4 cellular contexts compared by ENCODE assay signal in genomic region chr11:67413266-67413797, GRCh38.
TF ChIP-seq lines count a peak whose summit lies in the region.

No MANE protein-coding gene starts in this region.

TF ChIP-seq in SK-N-SH treated with all-trans-retinoic acid at 6 μM for 48 hours, 23 proteins besides CTCF, POLR2A, EP300 and RAD21 (continues in another document):
- no peak for TF ChIP-seq CSRNP3 (CRISPR knock-in tag; IDR thresholded peaks at IDR 0.05)
- no peak for TF ChIP-seq ZNF8 (CRISPR knock-in tag; IDR thresholded peaks at IDR 0.05)
- no peak for TF ChIP-seq TSHZ2 (CRISPR knock-in tag; IDR thresholded peaks at IDR 0.05)
- TF ChIP-seq GLIS3 (CRISPR knock-in tag; IDR thresholded peaks at IDR 0.05) = no peak
- no peak for TF ChIP-seq ZFP30 (CRISPR knock-in tag; IDR thresholded peaks at IDR 0.05)
- no peak for TF ChIP-seq BACH2 (CRISPR knock-in tag; IDR thresholded peaks at IDR 0.05; ENCODE audit: borderline replicate concordance)

TF ChIP-seq in SK-N-SH, 30 proteins besides CTCF, POLR2A, EP300 and RAD21 (continues in another document):
- TF ChIP-seq MEF2A (IDR thresholded peaks at IDR 0.05; ENCODE audit: borderline replicate concordance, low read depth) (no peak), TEAD4 (IDR thresholded peaks at IDR 0.05; ENCODE audit: borderline replicate concordance, insufficient read depth) (no peak), MAX (IDR thresholded peaks at IDR 0.05; ENCODE audit: low read depth) (no peak), PBX3 (IDR thresholded peaks at IDR 0.05) (no peak), JUND (IDR thresholded peaks at IDR 0.05) (no peak), TAF1 (IDR thresholded peaks at IDR 0.05; ENCODE audit: borderline replicate concordance, low read depth, low read length) (no peak), RXRA (IDR thresholded peaks at IDR 0.05; ENCODE audit: borderline replicate concordance, low read depth) (no peak), ZBTB33 (IDR thresholded peaks at IDR 0.05; ENCODE audit: borderline replicate concordance, low read depth) (no peak), RFX5 (IDR thresholded peaks at IDR 0.05; ENCODE audit: low read length) (no peak), GATA2 (CRISPR knock-in tag; IDR thresholded peaks at IDR 0.05) (no peak), YY1 (IDR thresholded peaks at IDR 0.05; ENCODE audit: low read depth) (no peak), USF2 (IDR thresholded peaks at IDR 0.05; ENCODE audit: borderline replicate concordance, low read depth, low read length) (no peak), TCF12 (IDR thresholded peaks at IDR 0.05) (no peak), FOXM1 (IDR thresholded peaks at IDR 0.05; ENCODE audit: low read depth) (no peak), IRF3 (IDR thresholded peaks at IDR 0.05; ENCODE audit: low read depth, low read length) (no peak), SMC3 (IDR thresholded peaks at IDR 0.05; ENCODE audit: low read depth, low read length) (no peak)

TF ChIP-seq in IMR-90, 13 proteins besides CTCF, POLR2A, EP300 and RAD21:
- TF ChIP-seq USF2 (IDR thresholded peaks at IDR 0.05; ENCODE audit: low read depth, low read length) (no peak), MXI1 (IDR thresholded peaks at IDR 0.05; ENCODE audit: borderline replicate concordance, low read depth, low read length) (no peak), MAFK (IDR thresholded peaks at IDR 0.05; ENCODE audit: low read depth, low read length) (no peak), NFE2L2 (IDR thresholded peaks at IDR 0.05; ENCODE audit: low read depth, low read length) (no peak), SMC3 (IDR thresholded peaks at IDR 0.05; ENCODE audit: low read depth, low read length) (no peak), CEBPB (IDR thresholded peaks at IDR 0.05; ENCODE audit: low read depth, low read length) (no peak), RCOR1 (IDR thresholded peaks at IDR 0.05; ENCODE audit: insufficient replicate concordance, low read length) (no peak), ELK1 (IDR thresholded peaks at IDR 0.05; ENCODE audit: borderline replicate concordance, low read depth, low read length) (no peak)

TF ChIP-seq in K562, 482 proteins besides CTCF, POLR2A, EP300 and RAD21:
- no peak for TF ChIP-seq ZBTB12 (CRISPR knock-in tag; IDR thresholded peaks at IDR 0.05)
- peak; percentile 27; the same call in 1 of the 2 replicates for TF ChIP-seq CBFA2T2 (conservative IDR thresholded peaks at IDR 0.05)
- TF ChIP-seq KLF6 (CRISPR knock-in tag; IDR thresholded peaks at IDR 0.05; ENCODE audit: borderline replicate concordance) = no peak
- TF ChIP-seq TAL1 (IDR thresholded peaks at IDR 0.05) = peak; percentile 31; the same call in 1 of the 2 replicates
- TF ChIP-seq DPF2 (IDR thresholded peaks at IDR 0.05) = 0 out of 2 replicates have a peak, but pooled peaks have one; percentile 33
- TF ChIP-seq CBFA2T3 (IDR thresholded peaks at IDR 0.05) = peak; percentile 71
- 0 out of 2 replicates have a peak, but pooled peaks have one; percentile 24 for TF ChIP-seq ZNF384 (IDR thresholded peaks at IDR 0.05; ENCODE audit: low read depth, low read length)
- no peak for TF ChIP-seq CREM (IDR thresholded peaks at IDR 0.05; ENCODE audit: low read depth)
- no peak for TF ChIP-seq ZC3H4 (CRISPR knock-in tag; IDR thresholded peaks at IDR 0.05; ENCODE audit: borderline replicate concordance)
- TF ChIP-seq STAT5A (IDR thresholded peaks at IDR 0.05; ENCODE audit: borderline replicate concordance, low read length) = no peak
